In genomic region chr5:125607018-125607417, GRCh38 we compare ENCODE assay signal across 25 cellular contexts.
DNase-seq lines count a peak whose midpoint lies in the region; ATAC-seq and TF ChIP-seq lines count a peak whose summit lies in the region.
"Had no signal": no experiment of that assay in that cellular context is flagged by ENCODE, and none has a peak within 500 bp of the region (broad histone marks: within the 10 kb centered on the region; RNA-seq: fewer than 3 reads in every experiment).

No MANE protein-coding gene starts in this region.

- no peak overlapping the region for H3K4ac ChIP-seq in mesendoderm (ENCODE audit: low read depth, low read length)

- H2BK15ac ChIP-seq in mesendoderm (replicated peaks; ENCODE audit: low read depth), result no peak overlapping the region

- no peak overlapping the region for H3K18ac ChIP-seq in mesendoderm (ENCODE audit: low read length)

- H3K79me1 ChIP-seq in mesendoderm (ENCODE audit: low read length), result no peaks in the 10 kb centered on the region

- no peak overlapping the region for H3K4me3 Mint-ChIP-seq in chondrocyte (ENCODE audit: unreplicated experiment)
- H3K4me3 Mint-ChIP-seq: activated naive CD8-positive, alpha-beta T cell treated with anti-CD3 and anti-CD28 coated beads for 36 hours; dendritic cell treated with granulocyte-macrophage colony-stimulating factor and Interleukin-4, amounts not matched to agents 40 ng/mL and 50 ng/mL, for 4 days; HFFc6 had no signal

- no peak for TF ChIP-seq POLR2A in gastroesophageal sphincter (IDR thresholded peaks at IDR 0.05)

- H3K36me3 ChIP-seq in mesendoderm (ENCODE audit: control insufficient read depth, insufficient read depth, low read length) (no peaks in the 10 kb centered on the region), gastroesophageal sphincter (no peaks in the 10 kb centered on the region)
- H3K36me3 ChIP-seq: BLaER1 treated with 17β-estradiol and CSF1 and Interleukin-3, amounts not matched to agents 10 nM and 100 nM; upper lobe of left lung had no signal

- H3K27me3 ChIP-seq in mesendoderm (ENCODE audit: insufficient read depth, low read length, poor library complexity) (no peaks in the 10 kb centered on the region), gastroesophageal sphincter (no peaks in the 10 kb centered on the region)
- H3K27me3 ChIP-seq: BLaER1 treated with 17β-estradiol and CSF1 and Interleukin-3, amounts not matched to agents 10 nM and 100 nM; upper lobe of left lung had no signal

- H4K5ac ChIP-seq in mesendoderm (ENCODE audit: low read length), result no peak overlapping the region

- no peaks in the 10 kb centered on the region for H3K36me3 Mint-ChIP-seq in chondrocyte (ENCODE audit: low read depth)
- H3K36me3 Mint-ChIP-seq: activated naive CD8-positive, alpha-beta T cell treated with anti-CD3 and anti-CD28 coated beads for 36 hours had no signal

- no peak overlapping the region for H3K23ac ChIP-seq in mesendoderm (ENCODE audit: low read length)

- H3K27me3 Mint-ChIP-seq in chondrocyte (ENCODE audit: low read depth), result no peaks in the 10 kb centered on the region
- H3K27me3 Mint-ChIP-seq: activated naive CD8-positive, alpha-beta T cell treated with anti-CD3 and anti-CD28 coated beads for 36 hours; dendritic cell treated with granulocyte-macrophage colony-stimulating factor and Interleukin-4, amounts not matched to agents 40 ng/mL and 50 ng/mL, for 4 days had no signal

- H3K4me3 ChIP-seq in mesendoderm (ENCODE audit: low read length), result no peak overlapping the region
- no peak overlapping the region for H3K4me3 ChIP-seq in gastroesophageal sphincter
- H3K4me3 ChIP-seq: BLaER1 treated with 17β-estradiol and CSF1 and Interleukin-3, amounts not matched to agents 10 nM and 100 nM; mucosa of descending colon; upper lobe of left lung had no signal

- H2AK5ac ChIP-seq in mesendoderm (ENCODE audit: low read length), result no peak overlapping the region

- TF ChIP-seq CTCF in chondrocyte (IDR thresholded peaks at IDR 0.05) (no peak), gastroesophageal sphincter (IDR thresholded peaks at IDR 0.05) (no peak)

- no peak overlapping the region for H3K27ac ChIP-seq in mesendoderm (ENCODE audit: low read depth, low read length)
- no peak overlapping the region for H3K27ac ChIP-seq in gastroesophageal sphincter
- H3K27ac ChIP-seq: BLaER1 treated with 17β-estradiol and CSF1 and Interleukin-3, amounts not matched to agents 10 nM and 100 nM; upper lobe of left lung; VCaP had no signal

- no peak overlapping the region for H2BK5ac ChIP-seq in mesendoderm (ENCODE audit: low read length)

- ATAC-seq in HG03159 (IDR thresholded peaks at IDR 0.05; ENCODE audit: unreplicated experiment) (no peak), gastroesophageal sphincter (no peak), esophagus mucosa (no peak)
- ATAC-seq: mucosa of descending colon, sciatic nerve had no signal

- H3K27ac Mint-ChIP-seq in chondrocyte (ENCODE audit: unreplicated experiment), result peak overlapping the region; percentile 59
- H3K27ac Mint-ChIP-seq: activated naive CD8-positive, alpha-beta T cell treated with anti-CD3 and anti-CD28 coated beads for 36 hours; dendritic cell treated with granulocyte-macrophage colony-stimulating factor and Interleukin-4, amounts not matched to agents 40 ng/mL and 50 ng/mL, for 4 days; HFFc6 had no signal

- peak; percentile 3 for DNase-seq in GM04503 (ENCODE audit: low read depth)
- DNase-seq in NCI-H226, result peak; percentile 90
- no peak for DNase-seq in chondrocyte (ENCODE audit: low spot score)
- DNase-seq in mesendoderm, result peak; percentile 8
- DNase-seq in GF-D8 (lab: John Stamatoyannopoulos, UW), result no peak
- DNase-seq: activated CD4-positive, alpha-beta T cell treated with anti-CD3 and anti-CD28 coated beads, Interleukin-2, amount 50 U/mL, for 4 hours; activated CD8-positive, alpha-beta memory T cell treated with anti-CD3 and anti-CD28 coated beads, Interleukin-2, amount 50 U/mL, for 48 hours; activated naive CD8-positive, alpha-beta T cell treated with anti-CD3 and anti-CD28 coated beads for 36 hours; Calu3; foreskin melanocyte; HFFc6; hypothalamus; mucosa of descending colon; NCI-H1105; NCI-H2081; NCI-H446 treated with DMSO at 0.1 percent for 48 hours; T-helper 2 cell; upper lobe of left lung had no signal

- no peak overlapping the region for H3K4me2 ChIP-seq in mesendoderm (ENCODE audit: low read length)
- H3K4me2 ChIP-seq: BLaER1 treated with 17β-estradiol and CSF1 and Interleukin-3, amounts not matched to agents 10 nM and 100 nM had no signal

- no peak overlapping the region for H2BK120ac ChIP-seq in mesendoderm (ENCODE audit: low read depth, low read length)

- H3K4me1 Mint-ChIP-seq in chondrocyte (ENCODE audit: low read depth), result peaks cover 7% of the 10 kb centered on the region
- H3K4me1 Mint-ChIP-seq: activated naive CD8-positive, alpha-beta T cell treated with anti-CD3 and anti-CD28 coated beads for 36 hours had no signal

- H3K4me1 ChIP-seq in mesendoderm (ENCODE audit: control insufficient read depth, low read depth, low read length) (no peaks in the 10 kb centered on the region), gastroesophageal sphincter (no peaks in the 10 kb centered on the region)
- H3K4me1 ChIP-seq: BLaER1 treated with 17β-estradiol and CSF1 and Interleukin-3, amounts not matched to agents 10 nM and 100 nM; upper lobe of left lung had no signal

- H3K9ac ChIP-seq in mesendoderm (ENCODE audit: low read length), result no peak overlapping the region
- H3K9ac ChIP-seq: BLaER1 treated with 17β-estradiol and CSF1 and Interleukin-3, amounts not matched to agents 10 nM and 100 nM had no signal

- no peak overlapping the region for H3K56ac ChIP-seq in mesendoderm (ENCODE audit: low read length)

- H3K9me3 ChIP-seq in gastroesophageal sphincter, result no peaks in the 10 kb centered on the region
- H3K9me3 ChIP-seq: BLaER1 treated with 17β-estradiol and CSF1 and Interleukin-3, amounts not matched to agents 10 nM and 100 nM; mucosa of descending colon; upper lobe of left lung had no signal

- no CpG with 5 or more reads among the region's 2 CpGs for WGBS in mesendoderm (ENCODE audit: extremely low coverage, insufficient coverage, low lambda C conversion rate)
- 50 to 71% methylated on average over 1 to 2 of the region's 2 CpGs for WGBS in gastroesophageal sphincter (ENCODE audit: low coverage in 1 of 2), 2 donors

- no peaks in the 10 kb centered on the region for H3K79me2 ChIP-seq in mesendoderm (ENCODE audit: control insufficient read depth, insufficient read depth, low read length)

- no peak for TF ChIP-seq EP300 in gastroesophageal sphincter (IDR thresholded peaks at IDR 0.05)

- no peak overlapping the region for H4K8ac ChIP-seq in mesendoderm (ENCODE audit: low read depth, low read length)

- H3K9me3 Mint-ChIP-seq in chondrocyte (ENCODE audit: low read depth), result no peaks in the 10 kb centered on the region
- H3K9me3 Mint-ChIP-seq: dendritic cell treated with granulocyte-macrophage colony-stimulating factor and Interleukin-4, amounts not matched to agents 40 ng/mL and 50 ng/mL, for 4 days had no signal

Comparison
In these comparisons a context has a peak if more than half of its experiments do, and no peak if none do; other contexts are left out.
1. DNase-seq: peak in GM04503 (single experiment), NCI-H226 (single experiment) and mesendoderm (single experiment); none in chondrocyte (single experiment) and GF-D8 (single experiment).